15 cellular contexts compared by ENCODE assay signal in the genomic region with DNA sequence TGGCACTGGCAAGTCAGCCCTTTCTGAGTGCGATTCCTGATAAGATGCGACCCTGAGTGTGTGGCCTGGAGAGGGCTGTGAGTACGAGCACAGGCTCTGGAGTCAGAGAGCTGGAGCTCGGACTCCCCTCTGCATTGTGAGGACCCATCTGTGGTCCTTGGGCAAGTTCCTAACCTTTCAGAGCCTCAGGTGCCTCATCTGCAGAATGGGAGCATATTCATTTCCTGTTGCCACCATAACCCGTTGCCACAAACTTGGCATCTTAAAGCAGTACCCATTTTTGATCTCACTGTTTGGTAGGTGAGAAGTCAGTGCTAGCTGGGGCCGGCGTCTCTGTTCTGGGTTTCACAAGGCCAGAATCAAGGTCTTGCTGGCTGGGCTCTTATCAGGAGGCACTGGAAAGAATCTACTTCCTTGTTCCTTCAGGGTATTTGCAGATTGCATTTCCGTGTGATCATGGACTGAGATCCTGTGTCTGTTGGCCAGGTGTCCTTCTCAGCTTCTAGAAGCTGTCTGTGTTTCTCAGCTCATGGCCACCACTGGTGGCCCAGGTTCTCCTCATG. TPM values are rescaled to one million over a fixed set of nuclear protein-coding genes. Genes with fewer than 3 reads are reported as not detected.
DNase-seq lines count a peak whose midpoint lies in the region; ATAC-seq and TF ChIP-seq lines count a peak whose summit lies in the region.
"Had no signal": no experiment of that assay in that cellular context is flagged by ENCODE, and none has a peak within 500 bp of the region (broad histone marks: within the 10 kb centered on the region; RNA-seq: fewer than 3 reads in every experiment).

No MANE protein-coding gene starts in this region.

- no peak overlapping the region for H3K14ac ChIP-seq in mesenchymal stem cell (ENCODE audit: low read length in 2 of 2)

- peaks cover 48% of the 10 kb centered on the region for H3K4me1 ChIP-seq in adipocyte (ENCODE audit: control insufficient read depth, insufficient read depth, low read length)
- H3K4me1 ChIP-seq in mesenchymal stem cell (ENCODE audit: control insufficient read depth, insufficient read depth, low read depth, low read length): peaks cover 22% of the 10 kb centered on the region
- H3K4me1 ChIP-seq in testis: peaks cover 44% of the 10 kb centered on the region

- TF ChIP-seq CTCF in testis (IDR thresholded peaks at IDR 0.05): no peak

- intact Hi-C loops in testis (cut with DNase I; ENCODE audit: low total_unique reads): loop anchor here (10.0 kb wide), 1 partner anchor 53 kb away; no protein-coding TSS in a partner anchor

- H3K27me3 Mint-ChIP-seq in activated naive CD4-positive, alpha-beta T cell treated with anti-CD3 and anti-CD28 coated beads, Interleukin-2, amount 50 U/mL, for 24 hours: no peaks in the 10 kb centered on the region

- no peak overlapping the region for H4K8ac ChIP-seq in mesenchymal stem cell (ENCODE audit: low read length)

- peak overlapping the region; percentile 91 for H3K27ac Mint-ChIP-seq in activated naive CD4-positive, alpha-beta T cell treated with anti-CD3 and anti-CD28 coated beads, Interleukin-2, amount 50 U/mL, for 24 hours

- H3K4ac ChIP-seq in mesenchymal stem cell (ENCODE audit: low read depth in 1 of 2, low read length in 2 of 2): peak overlapping the region in 1 of 2 experiments; percentile 96

- no peaks in the 10 kb centered on the region for H3K9me3 Mint-ChIP-seq in activated naive CD4-positive, alpha-beta T cell treated with anti-CD3 and anti-CD28 coated beads, Interleukin-2, amount 50 U/mL, for 24 hours

- H2BK120ac ChIP-seq in mesenchymal stem cell (ENCODE audit: low read depth, low read length): no peak overlapping the region

- 95% methylated on average over 8 of the region's 8 CpGs for WGBS in mesenchymal stem cell
- 69 to 70% methylated on average over 8 of the region's 8 CpGs for WGBS in testis, 2 donors

- H3K36me3 ChIP-seq in adipocyte (ENCODE audit: control insufficient read depth, insufficient read depth, low read length, severe bottlenecking) (peaks cover 6% of the 10 kb centered on the region), mesenchymal stem cell (ENCODE audit: control insufficient read depth in 1 of 2, insufficient read depth in 2 of 2, low read depth in 1 of 2, low read length in 2 of 2) (peaks cover 24 to 30% of the 10 kb centered on the region in 2 experiments), testis (ENCODE audit: low read depth, missing control alignments) (no peaks in the 10 kb centered on the region)

- no peak for ATAC-seq in GM19397 (IDR thresholded peaks at IDR 0.05; ENCODE audit: unreplicated experiment)
- ATAC-seq in GM21723 (IDR thresholded peaks at IDR 0.05; ENCODE audit: unreplicated experiment): no peak

- no peak for TF ChIP-seq POLR2A in testis (IDR thresholded peaks at IDR 0.05)

- no peak overlapping the region for H3K4me2 ChIP-seq in mesenchymal stem cell (ENCODE audit: low read length, poor library complexity, severe bottlenecking)
- H3K4me2 ChIP-seq: KMS-11 had no signal

- no peak for DNase-seq in activated naive CD4-positive, alpha-beta T cell (lab: John Stamatoyannopoulos, UW)
- DNase-seq in adipocyte (ENCODE audit: low read depth) (no peak), mesenchymal stem cell (no peak), testis (no peak), GM19238 (ENCODE audit: insufficient read length, low spot score) (no peak)
- DNase-seq: activated CD4-positive, alpha-beta T cell treated with anti-CD3 and anti-CD28 coated beads for 1 hour; activated T-cell treated with anti-CD3 and anti-CD28 coated beads, Interleukin-2, amount 50 U/mL, for 1 hour; islet precursor cell; NCI-H524; stimulated activated CD4-positive, alpha-beta T cell treated with anti-CD3 and anti-CD28 coated beads, Interleukin-2, amount 100 ng/mL, for 48 hours; T-helper 1 cell had no signal

- no peak overlapping the region for H3K18ac ChIP-seq in mesenchymal stem cell (ENCODE audit: low read depth in 1 of 2, low read length in 2 of 2)

- H3K4me3 ChIP-seq in adipocyte (ENCODE audit: low read length) (no peak overlapping the region), mesenchymal stem cell (ENCODE audit: insufficient read depth in 1 of 2, low read depth in 1 of 2, low read length in 2 of 2) (no peak overlapping the region), testis (no peak overlapping the region)

- no peak overlapping the region for H3K4me3 Mint-ChIP-seq in activated naive CD4-positive, alpha-beta T cell treated with anti-CD3 and anti-CD28 coated beads, Interleukin-2, amount 50 U/mL, for 24 hours

- H3K23ac ChIP-seq in mesenchymal stem cell (ENCODE audit: low read length in 2 of 2): no peak overlapping the region

- H2BK12ac ChIP-seq in mesenchymal stem cell (ENCODE audit: low read length in 2 of 2): no peak overlapping the region

- H3K9me3 ChIP-seq in adipocyte (ENCODE audit: control insufficient read depth, low read length): no peaks in the 10 kb centered on the region
- H3K9me3 ChIP-seq in mesenchymal stem cell (ENCODE audit: control insufficient read depth, low read length): no peaks in the 10 kb centered on the region
- H3K9me3 ChIP-seq in testis: no peaks in the 10 kb centered on the region

- peak overlapping the region; percentile 6 for H2BK15ac ChIP-seq in mesenchymal stem cell (ENCODE audit: low read depth, poor library complexity, severe bottlenecking)

- H2AK5ac ChIP-seq in mesenchymal stem cell (ENCODE audit: low read length, severe bottlenecking): no peak overlapping the region

- H3K9ac ChIP-seq in adipocyte (ENCODE audit: low read length) (peak overlapping the region; percentile 58), mesenchymal stem cell (ENCODE audit: low read length) (peak overlapping the region; percentile 67)
- H3K9ac ChIP-seq: KMS-11 had no signal

- H3K36me3 Mint-ChIP-seq in activated naive CD4-positive, alpha-beta T cell treated with anti-CD3 and anti-CD28 coated beads, Interleukin-2, amount 50 U/mL, for 24 hours: peaks cover 15% of the 10 kb centered on the region

- H3K4me1 Mint-ChIP-seq in activated naive CD4-positive, alpha-beta T cell treated with anti-CD3 and anti-CD28 coated beads, Interleukin-2, amount 50 U/mL, for 24 hours: peaks cover 66% of the 10 kb centered on the region

- peak overlapping the region; percentile 19 for H4K91ac ChIP-seq in mesenchymal stem cell (ENCODE audit: low read length)

- H3K27ac ChIP-seq in mesenchymal stem cell (ENCODE audit: low read length, poor library complexity, severe bottlenecking) (no peak overlapping the region), testis (peak overlapping the region; percentile 66 to 74)
- H3K27ac ChIP-seq: KMS-11 had no signal

- H3K79me1 ChIP-seq in mesenchymal stem cell (replicated peaks; ENCODE audit: low read length, poor library complexity, severe bottlenecking): peaks cover 16% of the 10 kb centered on the region

- H3K27me3 ChIP-seq in adipocyte (replicated peaks; ENCODE audit: control insufficient read depth, insufficient read depth, low read length): no peaks in the 10 kb centered on the region
- no peaks in the 10 kb centered on the region for H3K27me3 ChIP-seq in mesenchymal stem cell (ENCODE audit: control insufficient read depth in 1 of 2, insufficient read depth in 1 of 2, low read length in 2 of 2)
- no peaks in the 10 kb centered on the region for H3K27me3 ChIP-seq in testis

- H2BK5ac ChIP-seq in mesenchymal stem cell (ENCODE audit: low read depth, low read length, poor library complexity, severe bottlenecking): no peak overlapping the region

- no peak overlapping the region for H2AFZ ChIP-seq in mesenchymal stem cell (ENCODE audit: low read depth, low read length)

RNA-seq across cellular contexts. Expression of gene KNOP1, which starts 20.2 kb away (rescaled TPM):
- polyA plus RNA-seq in mesenchymal stem cell (2013, experiment 1 of 2): 49.1 TPM
- polyA plus RNA-seq in mesenchymal stem cell (2013, experiment 2 of 2): 47.9 TPM
- total RNA-seq in testis: 10 to 100 TPM; 25.3 to 26.8 TPM
- polyA plus RNA-seq in testis (ENCODE audit: insufficient read depth, low read depth, low replicate concordance): 22.4 TPM

RNA-seq across cellular contexts. Expression of gene IQCK, which starts 20.2 kb away (rescaled TPM):
- 17.2 TPM for polyA plus RNA-seq in mesenchymal stem cell (2013, experiment 1 of 2)
- 16.6 TPM for polyA plus RNA-seq in mesenchymal stem cell (2013, experiment 2 of 2)
- 10 to 100 TPM; 77.8 to 91.3 TPM for total RNA-seq in testis
- 102 TPM for polyA plus RNA-seq in testis (ENCODE audit: insufficient read depth, low read depth, low replicate concordance)
